In genomic region chr5:80961376-80962281, GRCh38 we compare ENCODE assay signal across 7 cellular contexts. TPM values are rescaled to one million over a fixed set of nuclear protein-coding genes. Genes with fewer than 3 reads are reported as not detected.
DNase-seq lines count a peak whose midpoint lies in the region; ATAC-seq and TF ChIP-seq lines count a peak whose summit lies in the region.

No MANE protein-coding gene starts in this region.

- no peaks in the 10 kb centered on the region for H3K9me2 ChIP-seq in PC-3 (replicated peaks; ENCODE audit: low read length)

- H4K20me1 ChIP-seq in mammary epithelial cell (ENCODE audit: insufficient read depth, low read length) (no peaks in the 10 kb centered on the region), PC-3 (ENCODE audit: low read length) (no peaks in the 10 kb centered on the region)

- no peak overlapping the region for H2AK5ac ChIP-seq in mesendoderm (ENCODE audit: low read length)

- H3K4me3 ChIP-seq in mammary epithelial cell (replicated peaks in 1 of 3; ENCODE audit: insufficient read depth in 1 of 3, low read depth in 2 of 3, low read length in 3 of 3) = no peak overlapping the region
- H3K4me3 ChIP-seq in mesendoderm (ENCODE audit: low read length) = peak overlapping the region; percentile 57
- no peak overlapping the region for H3K4me3 ChIP-seq in PC-3 (ENCODE audit: low read length)

- DNase-seq in T-helper 9 cell (peak; percentile 21), mammary epithelial cell (no peak), mesendoderm (no peak), PC-3 (no peak), EL (no peak)
- peak; percentile 59 for DNase-seq in stimulated activated naive CD8-positive, alpha-beta T cell treated with anti-CD3 and anti-CD28 coated beads, Interleukin-15, Interleukin-2, amounts not matched to agents 100 U/mL and 50 U/mL, for 24 hours

- H3K4me2 ChIP-seq in mammary epithelial cell (ENCODE audit: insufficient read depth, low read depth, low read length) = peak overlapping the region; percentile 92
- H3K4me2 ChIP-seq in mesendoderm (ENCODE audit: low read length) = peak overlapping the region; percentile 85
- H3K4me2 ChIP-seq in PC-3 (ENCODE audit: low read length) = no peak overlapping the region

- BruUV-seq in mammary epithelial cell (replicated peaks; lab: Mats Ljungman, UMichigan) (no TSS peak), PC-3 (replicated peaks; lab: Mats Ljungman, UMichigan) (no TSS peak)

- no peak overlapping the region for H2BK120ac ChIP-seq in mesendoderm (ENCODE audit: low read depth, low read length)

- in situ Hi-C loops in mammary epithelial cell (cut with MboI; ENCODE audit: low sequenced_read_pairs in 2 of 2) = no loop called here

- no peak overlapping the region for H3K18ac ChIP-seq in mesendoderm (ENCODE audit: low read length)

- H3K56ac ChIP-seq in mesendoderm (ENCODE audit: low read length) = peak overlapping the region; percentile 91

- dilution Hi-C loops in mammary epithelial cell (cut with HindIII; ENCODE audit: low sequenced_read_pairs) = no loop called here

- peak; percentile 80 for ATAC-seq in stimulated activated naive CD8-positive, alpha-beta T cell treated with anti-CD3 and anti-CD28 coated beads, Interleukin-15, Interleukin-2, amounts not matched to agents 100 U/mL and 50 U/mL, for 24 hours
- ATAC-seq in PC-3 (no peak), HG03442 (IDR thresholded peaks at IDR 0.05; ENCODE audit: unreplicated experiment) (no peak)

- no peak overlapping the region for H4K8ac ChIP-seq in mesendoderm (ENCODE audit: low read depth, low read length)

- H3F3A ChIP-seq in PC-3 (ENCODE audit: low read length, unreplicated experiment) = no peaks in the 10 kb centered on the region

- POLR2A ChIA-PET in PC-3 (lab: Charles Lee; ENCODE audit: unreplicated experiment) = no interaction called here

- H3K79me2 ChIP-seq in mammary epithelial cell (ENCODE audit: insufficient read depth, low read length) (no peaks in the 10 kb centered on the region), mesendoderm (ENCODE audit: control insufficient read depth, insufficient read depth, low read length) (peaks cover 2% of the 10 kb centered on the region), PC-3 (ENCODE audit: low read length) (no peaks in the 10 kb centered on the region)

- CTCF ChIA-PET in mammary epithelial cell (lab: Charles Lee; ENCODE audit: low non-redundant PET) = no interaction called here
- CTCF ChIA-PET in PC-3 (lab: Charles Lee) = no interaction called here

- H3K27ac ChIP-seq in mammary epithelial cell (ENCODE audit: insufficient read depth, low read depth, low read length) (no peak overlapping the region), mesendoderm (ENCODE audit: low read depth, low read length) (no peak overlapping the region), PC-3 (ENCODE audit: low read length) (no peak overlapping the region)

- H2BK15ac ChIP-seq in mesendoderm (replicated peaks; ENCODE audit: low read depth) = no peak overlapping the region

- H3K23ac ChIP-seq in mesendoderm (ENCODE audit: low read length) = no peak overlapping the region

- H3K36me3 ChIP-seq in mammary epithelial cell (ENCODE audit: insufficient read depth, low read length) (no peaks in the 10 kb centered on the region), mesendoderm (ENCODE audit: control insufficient read depth, insufficient read depth, low read length) (no peaks in the 10 kb centered on the region), PC-3 (ENCODE audit: low read depth, low read length) (no peaks in the 10 kb centered on the region)

- H3K4ac ChIP-seq in mesendoderm (ENCODE audit: low read depth, low read length) = no peak overlapping the region

- H2AFZ ChIP-seq in mammary epithelial cell (ENCODE audit: low read depth, low read length) (no peak overlapping the region), PC-3 (ENCODE audit: low read length) (no peak overlapping the region)

- 92% methylated on average over 18 of the region's 18 CpGs for WGBS in mammary epithelial cell (ENCODE audit: low coverage, missing lambda C conversion rate)
- WGBS in mesendoderm (ENCODE audit: extremely low coverage, insufficient coverage, low lambda C conversion rate) = no CpG with 5 or more reads among the region's 18 CpGs

- H4K5ac ChIP-seq in mesendoderm (ENCODE audit: low read length) = no peak overlapping the region

- H3K9me3 ChIP-seq in mammary epithelial cell (replicated peaks; ENCODE audit: insufficient read depth, low read length) (no peaks in the 10 kb centered on the region), PC-3 (ENCODE audit: low read length) (no peaks in the 10 kb centered on the region)

- intact Hi-C loops in mammary epithelial cell (cut with micrococcal nuclease) = no loop called here
- intact Hi-C loops in PC-3 (cut with micrococcal nuclease) = no loop called here

- H2BK5ac ChIP-seq in mesendoderm (ENCODE audit: low read length) = no peak overlapping the region

- peaks cover 19% of the 10 kb centered on the region for H3K27me3 ChIP-seq in mammary epithelial cell (ENCODE audit: insufficient read depth, low read length)
- H3K27me3 ChIP-seq in mesendoderm (ENCODE audit: insufficient read depth, low read length, poor library complexity) = no peaks in the 10 kb centered on the region
- no peaks in the 10 kb centered on the region for H3K27me3 ChIP-seq in PC-3 (ENCODE audit: low read length)

- no peaks in the 10 kb centered on the region for H3K4me1 ChIP-seq in mammary epithelial cell (ENCODE audit: insufficient read depth, low read length)
- H3K4me1 ChIP-seq in mesendoderm (ENCODE audit: control insufficient read depth, low read depth, low read length) = peaks cover 6% of the 10 kb centered on the region
- peaks cover 18% of the 10 kb centered on the region; the same call in 1 of the 2 replicates for H3K4me1 ChIP-seq in PC-3 (ENCODE audit: insufficient read depth, low read length)

- H3K9ac ChIP-seq in mammary epithelial cell (ENCODE audit: insufficient read depth, low read length) = no peak overlapping the region
- H3K9ac ChIP-seq in mesendoderm (ENCODE audit: low read length) = peak overlapping the region; percentile 57
- no peak overlapping the region for H3K9ac ChIP-seq in PC-3 (ENCODE audit: low read length)

- TF ChIP-seq CTCF in mammary epithelial cell (conservative IDR thresholded peaks at IDR 0.05 in 1 of 2, IDR thresholded peaks at IDR 0.05 in 1 of 2; ENCODE audit: extremely low read depth in 1 of 2, insufficient read depth in 1 of 2, low read depth in 1 of 2, low read length in 2 of 2) (no peak), PC-3 (conservative IDR thresholded peaks at IDR 0.05; ENCODE audit: low read depth, low read length) (no peak)

- peaks cover 2% of the 10 kb centered on the region for H3K79me1 ChIP-seq in mesendoderm (ENCODE audit: low read length)

RNA-seq across cellular contexts. Expression of gene RASGRF2, which starts 1.5 kb away (rescaled TPM):
- total RNA-seq in mammary epithelial cell (1 to 10 TPM in 1 of 2 donors, under 1 TPM in 1; 0.19 to 2.0 TPM), PC-3 (2014; rRNA removed) (0.18 TPM in 1 of 2 replicates, not detected in the other)
- 0.05 TPM for polyA plus RNA-seq in mammary epithelial cell
- not detected for polyA minus RNA-seq in mammary epithelial cell
- polyA plus RNA-seq in mesendoderm (2013, experiment 1 of 2) = 12.4 TPM
- polyA plus RNA-seq in mesendoderm (2013, experiment 2 of 2) = 13.5 TPM

Comparison
In these comparisons a context has a peak if more than half of its experiments do, and no peak if none do; other contexts are left out.
1. DNase-seq: peak in T-helper 9 cell (single experiment) and stimulated activated naive CD8-positive, alpha-beta T cell treated with anti-CD3 and anti-CD28 coated beads, Interleukin-15, Interleukin-2, amounts not matched to agents 100 U/mL and 50 U/mL, for 24 hours (single experiment); none in mammary epithelial cell (single experiment), mesendoderm (single experiment), PC-3 (single experiment) and EL (single experiment).